Comparison of ENCODE assay signal across 8 cellular contexts in genomic region chr2:233990261-233990798, GRCh38.
DNase-seq lines count a peak whose midpoint lies in the region; ATAC-seq and TF ChIP-seq lines count a peak whose summit lies in the region.

No MANE protein-coding gene starts in this region.

- H3K79me1 ChIP-seq in trophoblast cell (ENCODE audit: low read length): no peaks in the 10 kb centered on the region
- H3K79me1 ChIP-seq in neuronal stem cell (ENCODE audit: low read depth, low read length): no peaks in the 10 kb centered on the region

- H2AFZ ChIP-seq in trophoblast cell (ENCODE audit: insufficient read depth, low read length, poor library complexity) (no peak overlapping the region), neuronal stem cell (ENCODE audit: low read length) (no peak overlapping the region)

- no peaks in the 10 kb centered on the region for H3K79me2 ChIP-seq in trophoblast cell (ENCODE audit: control insufficient read depth, insufficient read depth, low read length, poor library complexity)

- ATAC-seq in effector memory CD8-positive, alpha-beta T cell (replicated peaks): peak; percentile 90

- TF ChIP-seq EP300 in stomach (IDR thresholded peaks at IDR 0.05): no peak

- no peak overlapping the region for H3K27ac ChIP-seq in stomach
- H3K27ac ChIP-seq in trophoblast cell (ENCODE audit: low read depth, low read length): no peak overlapping the region
- H3K27ac ChIP-seq in neuronal stem cell (replicated peaks; ENCODE audit: low read length): no peak overlapping the region

- H3K27ac Mint-ChIP-seq in T-helper 2 cell treated with Interferon-gamma antibody and Interleukin-4, amounts not matched to agents 5 μg/mL and 100 μg/mL, for 36 hours: peak overlapping the region; percentile 43
- peak overlapping the region; percentile 3 to 56 for H3K27ac Mint-ChIP-seq in effector memory CD8-positive, alpha-beta T cell

- H2AK5ac ChIP-seq in trophoblast cell (ENCODE audit: low read length) (no peak overlapping the region), neuronal stem cell (ENCODE audit: low read depth, low read length) (no peak overlapping the region)

- H2BK12ac ChIP-seq in trophoblast cell (ENCODE audit: low read length): no peak overlapping the region
- H2BK12ac ChIP-seq in neuronal stem cell (ENCODE audit: low read length): no peak overlapping the region

- H3K14ac ChIP-seq in trophoblast cell (ENCODE audit: low read length) (no peak overlapping the region), neuronal stem cell (ENCODE audit: low read length) (no peak overlapping the region)

- peak overlapping the region; percentile 53 for H3K4me3 Mint-ChIP-seq in T-helper 2 cell treated with Interferon-gamma antibody and Interleukin-4, amounts not matched to agents 5 μg/mL and 100 μg/mL, for 36 hours
- H3K4me3 Mint-ChIP-seq in effector memory CD8-positive, alpha-beta T cell: peak overlapping the region; percentile 1 to 46

- H3K4me2 ChIP-seq in trophoblast cell (ENCODE audit: low read length): no peak overlapping the region
- H3K4me2 ChIP-seq in neuronal stem cell (ENCODE audit: insufficient read depth, low read length, poor library complexity, severe bottlenecking): no peak overlapping the region

- no peak for TF ChIP-seq CTCF in stomach (IDR thresholded peaks at IDR 0.05)

- TF ChIP-seq POLR2A in stomach (IDR thresholded peaks at IDR 0.05): no peak

- H2BK120ac ChIP-seq in trophoblast cell (ENCODE audit: insufficient read depth, low read length, poor library complexity): no peak overlapping the region
- H2BK120ac ChIP-seq in neuronal stem cell (ENCODE audit: low read depth, low read length): no peak overlapping the region

- 50 to 63% (median 56%) methylated on average over 6 of the region's 6 CpGs for WGBS in stomach, 5 donors
- WGBS in trophoblast cell (ENCODE audit: extremely low coverage, insufficient coverage, insufficient read length): no CpG with 5 or more reads among the region's 6 CpGs
- WGBS in neuronal stem cell (ENCODE audit: extremely low coverage in 2 of 2, insufficient read length in 2 of 2, insufficient replicate concordance in 1 of 2), 2 donors: no CpG with 5 or more reads among the region's 6 CpGs

- H3K36me3 ChIP-seq in stomach (no peaks in the 10 kb centered on the region), trophoblast cell (ENCODE audit: control insufficient read depth in 1 of 2, insufficient read depth in 2 of 2, low read length in 2 of 2) (no peaks in the 10 kb centered on the region), neuronal stem cell (replicated peaks in 1 of 2; ENCODE audit: control insufficient read depth in 2 of 2, insufficient read depth in 2 of 2, low read length in 2 of 2) (peaks cover 0 to 13% of the 10 kb centered on the region in 2 donors)

- H4K12ac ChIP-seq in trophoblast cell (ENCODE audit: low read depth, low read length): no peak overlapping the region

- intact Hi-C loops in stomach (cut with DNase I; ENCODE audit: low total_unique reads): no loop called here

- H3K27me3 Mint-ChIP-seq in T-helper 2 cell treated with Interferon-gamma antibody and Interleukin-4, amounts not matched to agents 5 μg/mL and 100 μg/mL, for 36 hours (ENCODE audit: low read depth): peaks cover 21% of the 10 kb centered on the region
- H3K27me3 Mint-ChIP-seq in effector memory CD8-positive, alpha-beta T cell: no peaks in the 10 kb centered on the region

- no peak overlapping the region for H4K91ac ChIP-seq in trophoblast cell (ENCODE audit: low read depth, low read length)
- H4K91ac ChIP-seq in neuronal stem cell (ENCODE audit: low read depth, low read length, poor library complexity): no peak overlapping the region

- H3K9me3 ChIP-seq in stomach (no peaks in the 10 kb centered on the region), trophoblast cell (ENCODE audit: insufficient read depth, low read depth, low read length) (peaks cover 6% of the 10 kb centered on the region), neuronal stem cell (replicated peaks in 1 of 2; ENCODE audit: control insufficient read depth in 2 of 2, insufficient read depth in 1 of 2, low read depth in 1 of 2, low read length in 2 of 2) (peaks cover 0 to 17% of the 10 kb centered on the region in 2 donors)

- no peaks in the 10 kb centered on the region for H3K4me1 ChIP-seq in stomach
- no peaks in the 10 kb centered on the region for H3K4me1 ChIP-seq in trophoblast cell (ENCODE audit: control insufficient read depth in 1 of 2, insufficient read depth in 2 of 2, low read length in 2 of 2)
- no peaks in the 10 kb centered on the region for H3K4me1 ChIP-seq in neuronal stem cell (ENCODE audit: control insufficient read depth in 2 of 2, insufficient read depth in 1 of 2, low read depth in 1 of 2, low read length in 2 of 2)

- no peak overlapping the region for H4K8ac ChIP-seq in trophoblast cell (ENCODE audit: low read depth, low read length)
- H4K8ac ChIP-seq in neuronal stem cell (ENCODE audit: low read depth, low read length): no peak overlapping the region

- H2BK5ac ChIP-seq in trophoblast cell (ENCODE audit: low read depth, low read length, poor library complexity): no peak overlapping the region
- no peak overlapping the region for H2BK5ac ChIP-seq in neuronal stem cell (ENCODE audit: low read length)

- H3K18ac ChIP-seq in trophoblast cell (ENCODE audit: low read length) (no peak overlapping the region), neuronal stem cell (ENCODE audit: low read length) (no peak overlapping the region)

- peak; percentile 39 for DNase-seq in activated naive CD4-positive, alpha-beta T cell treated with Interleukin-2 at 50 U/mL for 16 hours
- DNase-seq in activated naive CD4-positive, alpha-beta T cell treated with anti-CD3 and anti-CD28 coated beads, Interleukin-2, amount 50 U/mL, for 16 hours: no peak
- DNase-seq in T-helper 2 cell treated with Interferon-gamma antibody and Interleukin-4, amounts not matched to agents 5 μg/mL and 100 μg/mL, for 36 hours (ENCODE audit: low spot score): peak; percentile 52
- DNase-seq in effector memory CD8-positive, alpha-beta T cell: peak; percentile 65 to 71 (median 66)
- peak; percentile 46 for DNase-seq in stomach
- no peak for DNase-seq in trophoblast cell
- DNase-seq in midbrain (lab: John Stamatoyannopoulos, UW): no peak
- DNase-seq in neuronal stem cell (ENCODE audit: low spot score): no peak

- H3K9me3 Mint-ChIP-seq in T-helper 2 cell treated with Interferon-gamma antibody and Interleukin-4, amounts not matched to agents 5 μg/mL and 100 μg/mL, for 36 hours: peaks cover 15% of the 10 kb centered on the region
- peaks cover 3 to 22% of the 10 kb centered on the region in 2 donors for H3K9me3 Mint-ChIP-seq in effector memory CD8-positive, alpha-beta T cell

- H3K9ac ChIP-seq in trophoblast cell (ENCODE audit: low read length) (no peak overlapping the region), neuronal stem cell (ENCODE audit: low read depth, low read length, poor library complexity) (no peak overlapping the region)

- peaks cover 8% of the 10 kb centered on the region for H3K36me3 Mint-ChIP-seq in T-helper 2 cell treated with Interferon-gamma antibody and Interleukin-4, amounts not matched to agents 5 μg/mL and 100 μg/mL, for 36 hours (ENCODE audit: low read depth)
- H3K36me3 Mint-ChIP-seq in effector memory CD8-positive, alpha-beta T cell (ENCODE audit: insufficient read depth): peaks cover 13% of the 10 kb centered on the region

- H3K4ac ChIP-seq in trophoblast cell (ENCODE audit: low read depth, low read length) (no peak overlapping the region), neuronal stem cell (ENCODE audit: low read length) (no peak overlapping the region)

- H3K4me1 Mint-ChIP-seq in T-helper 2 cell treated with Interferon-gamma antibody and Interleukin-4, amounts not matched to agents 5 μg/mL and 100 μg/mL, for 36 hours (ENCODE audit: low read depth): peaks cover 42% of the 10 kb centered on the region
- peaks cover 51 to 63% of the 10 kb centered on the region in 2 donors for H3K4me1 Mint-ChIP-seq in effector memory CD8-positive, alpha-beta T cell (ENCODE audit: low read depth in 2 of 2)

- H2BK15ac ChIP-seq in neuronal stem cell (ENCODE audit: low read length): no peak overlapping the region

- H3K27me3 ChIP-seq in stomach: peaks cover 0 to 13% (median 0%) of the 10 kb centered on the region in 3 donors
- H3K27me3 ChIP-seq in trophoblast cell (ENCODE audit: insufficient read depth, low read length): no peaks in the 10 kb centered on the region
- no peaks in the 10 kb centered on the region for H3K27me3 ChIP-seq in neuronal stem cell (ENCODE audit: control insufficient read depth in 3 of 3, insufficient read depth in 3 of 3, low read depth in 1 of 3, low read length in 3 of 3)

- no peak overlapping the region for H3K4me3 ChIP-seq in stomach
- no peak overlapping the region for H3K4me3 ChIP-seq in trophoblast cell (ENCODE audit: low read depth, low read length)
- no peak overlapping the region for H3K4me3 ChIP-seq in neuronal stem cell (ENCODE audit: low read length in 2 of 2)

- H3K23ac ChIP-seq in trophoblast cell (ENCODE audit: low read length) (no peak overlapping the region), neuronal stem cell (ENCODE audit: low read depth, low read length, poor library complexity) (no peak overlapping the region)

Comparison
In these comparisons a context has a peak if more than half of its experiments do, and no peak if none do; other contexts are left out.
1. DNase-seq: peak in activated naive CD4-positive, alpha-beta T cell treated with Interleukin-2 at 50 U/mL for 16 hours (single experiment), T-helper 2 cell treated with Interferon-gamma antibody and Interleukin-4, amounts not matched to agents 5 μg/mL and 100 μg/mL, for 36 hours (single experiment), effector memory CD8-positive, alpha-beta T cell (3 of 3) and stomach (single experiment); none in activated naive CD4-positive, alpha-beta T cell treated with anti-CD3 and anti-CD28 coated beads, Interleukin-2, amount 50 U/mL, for 16 hours (single experiment), trophoblast cell (0 of 2), midbrain (single experiment) and neuronal stem cell (single experiment).